In the genomic region with DNA sequence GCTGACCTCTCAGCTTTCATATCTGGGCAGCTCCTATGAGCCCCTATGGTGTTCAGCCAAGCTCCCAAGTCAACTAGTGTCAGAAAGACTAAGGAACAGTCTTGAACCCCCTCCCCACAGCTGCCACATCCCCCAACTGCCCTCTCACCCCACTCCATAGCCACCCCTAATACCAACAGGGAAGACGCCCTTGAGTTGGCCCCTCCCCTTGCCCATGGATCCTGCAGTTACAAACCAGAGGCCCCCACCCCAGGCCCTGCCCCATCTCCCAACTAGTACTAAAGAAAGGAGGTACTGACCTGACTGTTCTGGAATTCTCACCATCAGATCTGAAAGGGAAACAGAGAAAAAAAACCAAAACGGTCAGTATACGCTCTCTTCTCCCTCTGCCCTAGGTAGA, we compare ENCODE assay signal across 6 cellular contexts. TPM values are rescaled to one million over a fixed set of nuclear protein-coding genes. Genes with fewer than 3 reads are reported as not detected.
"Had no signal": no experiment of that assay in that cellular context is flagged by ENCODE, and none has a peak within 500 bp of the region (broad histone marks: within the 10 kb centered on the region; RNA-seq: fewer than 3 reads in every experiment).

No MANE protein-coding gene starts in this region.

- H3K36me3 Mint-ChIP-seq: IgD-negative memory B cell had no signal

- H3K9me3 Mint-ChIP-seq: GM23338, IgD-negative memory B cell had no signal

- ATAC-seq: GM23338, HepG2 had no signal

- H3K27ac Mint-ChIP-seq: GM23338, H9, IgD-negative memory B cell had no signal

- DNase-seq: H9, HCEC 1CT had no signal

- H3K27me3 Mint-ChIP-seq: IgD-negative memory B cell had no signal

- H3K4me3 ChIP-seq: GM23338 had no signal

- H3K27ac ChIP-seq: HL-60 had no signal

- H3K4me3 Mint-ChIP-seq: GM23338, H9, IgD-negative memory B cell had no signal

RNA-seq across cellular contexts. Expression of a gene that starts 10.2 kb away (rescaled TPM):
- polyA plus RNA-seq: IgD-negative memory B cell had no signal
